In genomic region chr16:86494039-86494564, GRCh38 we compare ENCODE assay signal across 25 cellular contexts. TPM values are rescaled to one million over a fixed set of nuclear protein-coding genes. Genes with fewer than 3 reads are reported as not detected.
A peak's percentile ranks its signal among the peaks of the same experiment; 100 is the strongest.
DNase-seq lines count a peak whose midpoint lies in the region; ATAC-seq, FAIRE-seq and TF ChIP-seq lines count a peak whose summit lies in the region.
"Had no signal": no experiment of that assay in that cellular context is flagged by ENCODE, and none has a peak within 500 bp of the region (broad histone marks: within the 10 kb centered on the region; RNA-seq: fewer than 3 reads in every experiment).

No MANE protein-coding gene starts in this region.

- H3K4me3 ChIP-seq in esophagus squamous epithelium (peak overlapping the region in 3 of 4 donors; percentile 14 to 63 (median 17)), neural progenitor cell (no peak overlapping the region)
- H3K4me3 ChIP-seq: mucosa of descending colon, SK-N-MC had no signal

- H3K27ac Mint-ChIP-seq in neural progenitor cell (no peak overlapping the region), type B pancreatic cell (no peak overlapping the region)
- H3K27ac Mint-ChIP-seq: activated CD8-positive, alpha-beta T cell treated with anti-CD3 and anti-CD28 coated beads for 36 hours; CD4-positive, CD25-positive, alpha-beta regulatory T cell had no signal

- no peak for FAIRE-seq in GM12891 (lab: Jason Lieb, UNC)
- FAIRE-seq: bronchial epithelial cell, G401.6, GM18507, urothelium cell line had no signal

- TF ChIP-seq CTCF in esophagus squamous epithelium (IDR thresholded peaks at IDR 0.05) (no peak), neural progenitor cell (IDR thresholded peaks at IDR 0.05) (no peak), type B pancreatic cell (conservative IDR thresholded peaks at IDR 0.05) (no peak)

- H3F3A ChIP-seq in neural progenitor cell (ENCODE audit: low read depth) = peaks cover 39% of the 10 kb centered on the region

- no peaks in the 10 kb centered on the region for H3K79me2 ChIP-seq in neural progenitor cell (ENCODE audit: low read depth)

- peak overlapping the region; percentile 21 for H3K4me2 ChIP-seq in neural progenitor cell
- H3K4me2 ChIP-seq: KMS-11 had no signal

- H3K9me3 Mint-ChIP-seq in neural progenitor cell = no peaks in the 10 kb centered on the region
- no peaks in the 10 kb centered on the region for H3K9me3 Mint-ChIP-seq in type B pancreatic cell
- H3K9me3 Mint-ChIP-seq: activated CD8-positive, alpha-beta T cell treated with anti-CD3 and anti-CD28 coated beads for 36 hours had no signal

- DNase-seq in NCI-H69 (lab: John Stamatoyannopoulos, UW) (peak; percentile 38), esophagus squamous epithelium (lab: John Stamatoyannopoulos, UW) (no peak), neural progenitor cell (ENCODE audit: low spot score) (peak; percentile 60), type B pancreatic cell (ENCODE audit: extremely low spot score, unreplicated experiment) (no peak), DMS 273 (lab: John Stamatoyannopoulos, UW; ENCODE audit: unreplicated experiment) (no peak), GM12891 (ENCODE audit: insufficient read length, low spot score) (no peak)
- DNase-seq: activated CD8-positive, alpha-beta T cell treated with anti-CD3 and anti-CD28 coated beads for 36 hours; activated gamma-delta T cell; activated T-cell treated with anti-CD3 and anti-CD28 coated beads for 4 hours; amniotic stem cell; CD4-positive, CD25-positive, alpha-beta regulatory T cell; cortex of kidney; left ventricle myocardium superior; mucosa of descending colon; NCI-H2171 treated with DMSO at 0.1 percent for 48 hours; occipital lobe had no signal

- H3K27me3 Mint-ChIP-seq in neural progenitor cell (ENCODE audit: insufficient read depth, low read depth) = peaks cover 90% of the 10 kb centered on the region
- H3K27me3 Mint-ChIP-seq in type B pancreatic cell = peaks cover 94% of the 10 kb centered on the region

- no peak overlapping the region for H2AFZ ChIP-seq in neural progenitor cell (replicated peaks)

- H3K9me3 ChIP-seq in esophagus squamous epithelium (no peaks in the 10 kb centered on the region), neural progenitor cell (ENCODE audit: low read depth) (no peaks in the 10 kb centered on the region)
- H3K9me3 ChIP-seq: mucosa of descending colon had no signal

- WGBS in esophagus squamous epithelium, 2 donors = 20 to 28% methylated on average over 9 to 20 of the region's 22 CpGs

- TF ChIP-seq POLR2A in esophagus squamous epithelium (IDR thresholded peaks at IDR 0.05) = no peak
- no peak for TF ChIP-seq POLR2A in GM12891 (IDR thresholded peaks at IDR 0.05; ENCODE audit: low read depth, low read length)

- H3K27ac ChIP-seq in esophagus squamous epithelium = peak overlapping the region; percentile 76 to 95 (median 92)
- H3K27ac ChIP-seq in neural progenitor cell = no peak overlapping the region
- H3K27ac ChIP-seq: KMS-11, RWPE1, SK-N-MC had no signal

- H4K20me1 ChIP-seq in neural progenitor cell (ENCODE audit: low read depth) = peaks cover 79% of the 10 kb centered on the region

- H3K27me3 ChIP-seq in esophagus squamous epithelium (peaks cover 6 to 99% (median 26%) of the 10 kb centered on the region in 4 donors), neural progenitor cell (peaks cover 100% of the 10 kb centered on the region)

- H3K4me1 ChIP-seq in esophagus squamous epithelium (peaks cover 9 to 62% (median 10%) of the 10 kb centered on the region in 3 donors), neural progenitor cell (peaks cover 42% of the 10 kb centered on the region)

- no peak for ATAC-seq in HG03460 (IDR thresholded peaks at IDR 0.05; ENCODE audit: unreplicated experiment)
- ATAC-seq: activated CD8-positive, alpha-beta T cell treated with anti-CD3 and anti-CD28 coated beads for 36 hours; HCT116; left ventricle myocardium superior had no signal

- H3K36me3 Mint-ChIP-seq in neural progenitor cell (no peaks in the 10 kb centered on the region), type B pancreatic cell (no peaks in the 10 kb centered on the region)
- H3K36me3 Mint-ChIP-seq: CD4-positive, CD25-positive, alpha-beta regulatory T cell had no signal

- peaks cover 0 to 6% (median 0%) of the 10 kb centered on the region in 3 donors for H3K36me3 ChIP-seq in esophagus squamous epithelium
- H3K36me3 ChIP-seq in neural progenitor cell = no peaks in the 10 kb centered on the region

- intact Hi-C loops in esophagus squamous epithelium (cut with DNase I) = no loop called here

- H3K4me3 Mint-ChIP-seq in neural progenitor cell (no peak overlapping the region), type B pancreatic cell (peak overlapping the region; percentile 30)
- H3K4me3 Mint-ChIP-seq: activated CD8-positive, alpha-beta T cell treated with anti-CD3 and anti-CD28 coated beads for 36 hours; CD4-positive, CD25-positive, alpha-beta regulatory T cell had no signal

- no peak overlapping the region for H3K9ac ChIP-seq in neural progenitor cell
- H3K9ac ChIP-seq: KMS-11 had no signal

- peaks cover 23% of the 10 kb centered on the region for H3K4me1 Mint-ChIP-seq in neural progenitor cell
- peaks cover 11% of the 10 kb centered on the region for H3K4me1 Mint-ChIP-seq in type B pancreatic cell (ENCODE audit: unreplicated experiment)
- H3K4me1 Mint-ChIP-seq: CD4-positive, CD25-positive, alpha-beta regulatory T cell had no signal

TF ChIP-seq in GM12891, 5 proteins besides CTCF, POLR2A, EP300 and RAD21:
- TF ChIP-seq POLR2AphosphoS5 (IDR thresholded peaks at IDR 0.05; ENCODE audit: low read depth, low read length) = no peak
- TF ChIP-seq POU2F2 (IDR thresholded peaks at IDR 0.05; ENCODE audit: low read depth, low read length) = no peak
- TF ChIP-seq TAF1 (IDR thresholded peaks at IDR 0.05; ENCODE audit: low read depth, low read length) = no peak

RNA-seq across cellular contexts. Expression of gene FOXF1, which starts 16.2 kb away (rescaled TPM):
- 1 to 10 TPM in 3 of 4 donors, under 1 TPM in 1; 0.76 to 8.6 (median 3.0) TPM for total RNA-seq in esophagus squamous epithelium
- total RNA-seq in neural progenitor cell (ENCODE audit: low replicate concordance) = not detected in 2 replicates
- total RNA-seq in type B pancreatic cell (ENCODE audit: low replicate concordance) = 0.48 and 3.4 TPM in 2 replicates
- polyA plus RNA-seq in GM12891 (2012; ENCODE audit: low read depth, missing spikeins) = not detected
- total RNA-seq: activated CD8-positive, alpha-beta T cell treated with anti-CD3 and anti-CD28 coated beads for 36 hours; CD4-positive, CD25-positive, alpha-beta regulatory T cell had no signal
- polyA plus RNA-seq: CD4-positive, CD25-positive, alpha-beta regulatory T cell had no signal

Comparison
In these comparisons a context has a peak if more than half of its experiments do, and no peak if none do; other contexts are left out.
1. DNase-seq: peak in NCI-H69 (single experiment) and neural progenitor cell (single experiment); none in esophagus squamous epithelium (single experiment), type B pancreatic cell (single experiment), DMS 273 (single experiment) and GM12891 (single experiment).